7 cellular contexts compared by ENCODE assay signal in genomic region chr7:55705716-55706450, GRCh38.
DNase-seq lines count a peak whose midpoint lies in the region; ATAC-seq, FAIRE-seq and TF ChIP-seq lines count a peak whose summit lies in the region.
"Not testable (repeated sequence)": the region's sequence is repeated elsewhere in the genome, so short reads cannot be mapped to it uniquely, and the experiment has no call there.

No MANE protein-coding gene starts in this region.

- POLR2A ChIA-PET in K562 (lab: Yijun Ruan, JAX), result not testable (repeated sequence)

- CTCF ChIA-PET in K562 (lab: Yijun Ruan, JAX; ENCODE audit: low intra/inter-chr PET ratio), result not testable (repeated sequence)

- H3K9me1 ChIP-seq in K562 (ENCODE audit: control insufficient read depth, insufficient read depth, low read length); keratinocyte (ENCODE audit: control insufficient read depth, extremely low read depth, insufficient read depth, low read length): not testable (repeated sequence)

- intact Hi-C loops in K562 (cut with micrococcal nuclease), result not testable (repeated sequence)

- H3K4me1 ChIP-seq in GM23248 (ENCODE audit: insufficient read depth) (peaks cover 17% of the 10 kb centered on the region), RWPE2 (ENCODE audit: insufficient read depth, poor library complexity, severe bottlenecking) (peaks cover 20% of the 10 kb centered on the region), keratinocyte (ENCODE audit: control insufficient read depth, extremely low read depth, insufficient read depth, low read length) (peaks cover 13% of the 10 kb centered on the region)
- H3K4me1 ChIP-seq in K562 (replicated peaks in 1 of 2; ENCODE audit: control insufficient read depth in 2 of 2, insufficient read depth in 2 of 2, low read length in 2 of 2), result not testable (repeated sequence)

- WGBS in GM23248 (ENCODE audit: low coverage in 1 of 2, low lambda C conversion rate in 2 of 2, missing lambda C conversion rate in 2 of 2), 2 experiments, result 36 to 42% methylated on average over 5 of the region's 5 CpGs
- WGBS in K562 (ENCODE audit: insufficient coverage, low coverage, missing lambda C conversion rate), result 30% methylated on average over 4 of the region's 5 CpGs

- ATAC-seq in RWPE2 (ENCODE audit: low read depth), result not testable (repeated sequence)
- ATAC-seq in K562, result peak; percentile 23; the same call in 2 of the 3 replicates

- not testable (repeated sequence) for H4K20me1 ChIP-seq in GM23248 (ENCODE audit: insufficient read depth); K562 (replicated peaks; ENCODE audit: control insufficient read depth, insufficient read depth, low read length); keratinocyte (ENCODE audit: control insufficient read depth, extremely low read depth, insufficient read depth, low read length)

- H3K27ac ChIP-seq in GM23248 (peak overlapping the region; percentile 71), RWPE2 (ENCODE audit: poor library complexity, severe bottlenecking) (peak overlapping the region; percentile 59), epithelial cell of prostate (peak overlapping the region; percentile 87), keratinocyte (ENCODE audit: control insufficient read depth, insufficient read depth, low read length) (peak overlapping the region; percentile 44)
- not testable (repeated sequence) for H3K27ac ChIP-seq in K562 (ENCODE audit: extremely low read depth, low read depth, low read length)

- H3K9me2 ChIP-seq in GM23248 (ENCODE audit: insufficient read depth), result not testable (repeated sequence)

- in situ Hi-C loops in GM23248 (cut with MboI); K562 (cut with MboI): not testable (repeated sequence)

- BruUV-seq in K562 (replicated peaks; lab: Mats Ljungman, UMichigan), result not testable (repeated sequence)

- not testable (repeated sequence) for H3K36me3 ChIP-seq in GM23248 (ENCODE audit: low read depth); MG63; RWPE2 (ENCODE audit: low read depth); K562 (ENCODE audit: control insufficient read depth, insufficient read depth, low read length); keratinocyte (ENCODE audit: control insufficient read depth in 2 of 2, extremely low read depth in 1 of 2, insufficient read depth in 2 of 2, low read length in 2 of 2)

- not testable (repeated sequence) for TF ChIP-seq POLR2A in K562 (conservative IDR thresholded peaks at IDR 0.05)

- dilution Hi-C loops in keratinocyte (cut with MboI; ENCODE audit: extremely low pct_ligation_motif_present, low sequenced_read_pairs), result not testable (repeated sequence)

- H3K9ac ChIP-seq in GM23248, result 0 out of 2 replicates have a peak overlapping the region, but pooled peaks have one; percentile 17
- H3K9ac ChIP-seq in K562 (ENCODE audit: insufficient read depth in 1 of 2, low read depth in 2 of 2, low read length in 2 of 2); keratinocyte (ENCODE audit: control insufficient read depth, extremely low read depth, insufficient read depth, low read length): not testable (repeated sequence)

- H3K27me3 ChIP-seq in GM23248 (replicated peaks; ENCODE audit: insufficient read depth); MG63; RWPE2 (ENCODE audit: insufficient read depth, poor library complexity, severe bottlenecking); K562 (ENCODE audit: control insufficient read depth in 2 of 2, insufficient read depth in 2 of 2, low read length in 2 of 2); keratinocyte (ENCODE audit: control insufficient read depth, extremely low read depth, insufficient read depth, low read length): not testable (repeated sequence)

- peaks cover 14% of the 10 kb centered on the region; the same call in 1 of the 2 replicates for H3F3A ChIP-seq in GM23248 (ENCODE audit: insufficient read depth)

- not testable (repeated sequence) for TF ChIP-seq EP300 in K562 (IDR thresholded peaks at IDR 0.05; ENCODE audit: low read length)

- H3K4me3 ChIP-seq in AG10803 (ENCODE audit: low read length); GM23248; MG63; RWPE2 (ENCODE audit: severe bottlenecking); K562; keratinocyte (ENCODE audit: control insufficient read depth in 2 of 3, extremely low read depth in 1 of 3, insufficient read depth in 2 of 3, low read depth in 1 of 3, low read length in 3 of 3): not testable (repeated sequence)

- H3K9me3 ChIP-seq in GM23248 (ENCODE audit: low read depth); MG63; RWPE2 (ENCODE audit: severe bottlenecking); K562 (replicated peaks; ENCODE audit: control insufficient read depth, insufficient read depth, low read depth, low read length); keratinocyte (ENCODE audit: control insufficient read depth, low read depth, low read length): not testable (repeated sequence)

- not testable (repeated sequence) for TF ChIP-seq RAD21 in K562 (CRISPR knock-in tag; conservative IDR thresholded peaks at IDR 0.05 in 1 of 2, IDR thresholded peaks at IDR 0.05 in 1 of 2)

- not testable (repeated sequence) for TF ChIP-seq CTCF in AG10803 (conservative IDR thresholded peaks at IDR 0.05; ENCODE audit: low read length); RWPE2 (IDR thresholded peaks at IDR 0.05; ENCODE audit: poor library complexity, severe bottlenecking); K562 (IDR thresholded peaks at IDR 0.05 in 2 of 3, conservative IDR thresholded peaks at IDR 0.05 in 1 of 3; ENCODE audit: insufficient read depth in 2 of 3, low read depth in 1 of 3, low read length in 3 of 3); keratinocyte (optimal IDR thresholded peaks at IDR 0.05 in 1 of 3, IDR thresholded peaks at IDR 0.05 in 1 of 3, conservative IDR thresholded peaks at IDR 0.05 in 1 of 3; ENCODE audit: extremely low read depth in 1 of 3, insufficient read depth in 2 of 3, low read length in 3 of 3)

- H2AFZ ChIP-seq in GM23248; K562 (ENCODE audit: low read depth, low read length); keratinocyte (ENCODE audit: control insufficient read depth, low read length): not testable (repeated sequence)

- DNase-seq in AG10803 (ENCODE audit: low read depth), result peak; percentile 34
- peak; percentile 31 for DNase-seq in GM23248
- peak; percentile 1 for DNase-seq in MG63
- DNase-seq in RWPE2 (ENCODE audit: low spot score); K562 (ENCODE audit: extremely low read depth in 1 of 4, low spot score in 3 of 4); epithelial cell of prostate (ENCODE audit: low read depth, low spot score); keratinocyte (ENCODE audit: low read depth, low spot score): not testable (repeated sequence)

- H3K4me2 ChIP-seq in GM23248 (ENCODE audit: unreplicated experiment), result peak overlapping the region; percentile 39
- H3K4me2 ChIP-seq in K562 (ENCODE audit: insufficient read depth, low read length); keratinocyte (ENCODE audit: control insufficient read depth, extremely low read depth, insufficient read depth, low read depth, low read length): not testable (repeated sequence)

- H3K79me2 ChIP-seq in GM23248 (ENCODE audit: insufficient read depth); K562 (ENCODE audit: control insufficient read depth, insufficient read depth, low read length); keratinocyte (ENCODE audit: control insufficient read depth, insufficient read depth, low read length): not testable (repeated sequence)

- not testable (repeated sequence) for FAIRE-seq in K562 (lab: Jason Lieb, UNC)
- FAIRE-seq in keratinocyte (lab: Jason Lieb, UNC), result peak; percentile 75

TF ChIP-seq in K562, 482 proteins besides CTCF, POLR2A, EP300 and RAD21:
- TF ChIP-seq RBFOX2 (IDR thresholded peaks at IDR 0.05; ENCODE audit: low read depth, low read length), result peak; percentile 27; the same call in 1 of the 2 replicates
